26 cellular contexts compared by ENCODE assay signal in the genomic region with DNA sequence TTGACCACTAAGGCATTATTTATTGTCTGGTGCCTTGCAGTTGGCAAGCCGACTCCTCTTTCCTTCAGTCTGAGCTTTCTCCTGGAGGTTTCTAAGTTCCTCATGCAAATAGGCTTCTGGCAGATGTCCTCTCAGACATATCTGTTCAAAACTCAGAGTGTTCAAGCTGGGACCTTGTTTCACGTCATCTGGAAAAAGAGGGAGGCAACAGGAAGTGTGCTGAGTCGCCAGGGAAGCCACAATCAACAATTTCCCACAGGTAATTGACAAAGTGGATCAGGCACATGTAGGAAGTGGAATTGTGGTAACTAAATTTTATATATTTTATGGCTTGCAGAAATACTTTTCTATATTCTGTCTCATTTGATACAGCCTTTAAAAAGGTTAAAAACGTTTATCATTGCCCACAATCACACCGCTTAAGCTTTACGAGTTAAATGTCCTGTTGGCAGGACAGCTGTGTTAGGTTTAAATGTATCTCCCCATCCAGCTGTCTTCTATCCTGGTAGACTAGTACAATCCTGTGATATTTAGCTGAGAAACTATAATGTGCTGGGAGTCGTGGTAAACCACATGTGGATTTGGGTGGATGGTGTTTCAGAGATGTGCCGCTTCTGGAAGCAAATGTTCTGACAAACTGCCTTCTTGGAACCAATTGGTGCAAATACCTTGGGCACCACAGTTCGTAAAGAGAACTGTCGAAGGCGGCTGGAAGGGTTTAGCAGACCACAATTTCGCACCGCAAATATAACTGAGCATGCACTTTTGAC. TPM values are rescaled to one million over a fixed set of nuclear protein-coding genes. Genes with fewer than 3 reads are reported as not detected.
A peak's percentile ranks its signal among the peaks of the same experiment; 100 is the strongest.
DNase-seq lines count a peak whose midpoint lies in the region; ATAC-seq, FAIRE-seq and TF ChIP-seq lines count a peak whose summit lies in the region.
"Had no signal": no experiment of that assay in that cellular context is flagged by ENCODE, and none has a peak within 500 bp of the region (broad histone marks: within the 10 kb centered on the region; RNA-seq: fewer than 3 reads in every experiment).

No MANE protein-coding gene starts in this region.

- H2AFZ ChIP-seq in IMR-90 (replicated peaks; ENCODE audit: low read length, poor library complexity), result no peak overlapping the region
- H2AFZ ChIP-seq in PC-3 (ENCODE audit: low read length), result no peak overlapping the region
- H2AFZ ChIP-seq in keratinocyte (ENCODE audit: control insufficient read depth, low read length), result peak overlapping the region; percentile 3

- in situ Hi-C loops in IMR-90 (cut with MboI; ENCODE audit: low sequenced_read_pairs), result no loop called here

- H3K4me3 ChIP-seq in IMR-90 (ENCODE audit: insufficient read depth, low read depth, low read length), result no peak overlapping the region
- no peak overlapping the region for H3K4me3 ChIP-seq in PC-3 (ENCODE audit: low read length)
- H3K4me3 ChIP-seq in keratinocyte (ENCODE audit: control insufficient read depth in 2 of 3, extremely low read depth in 1 of 3, insufficient read depth in 2 of 3, low read depth in 1 of 3, low read length in 3 of 3), result no peak overlapping the region
- H3K4me3 ChIP-seq: left lung, SK-N-MC, tibial nerve had no signal

- H3K9me3 ChIP-seq in IMR-90 (ENCODE audit: control insufficient read depth, insufficient read depth, low read length), result no peaks in the 10 kb centered on the region
- H3K9me3 ChIP-seq in PC-3 (ENCODE audit: low read length), result no peaks in the 10 kb centered on the region
- no peaks in the 10 kb centered on the region for H3K9me3 ChIP-seq in keratinocyte (ENCODE audit: control insufficient read depth, low read depth, low read length)
- H3K9me3 ChIP-seq: left lung, tibial nerve had no signal

- H3K56ac ChIP-seq in IMR-90 (ENCODE audit: extremely low read depth, insufficient read depth, low read length), result no peak overlapping the region

- H3K4ac ChIP-seq in IMR-90 (ENCODE audit: low read depth, low read length), result no peak overlapping the region; the same call in 1 of the 2 replicates

- no peak for TF ChIP-seq RAD21 in IMR-90 (IDR thresholded peaks at IDR 0.05; ENCODE audit: low read length)

- WGBS in IMR-90 (ENCODE audit: extremely low coverage in 2 of 2, insufficient read length in 1 of 2), 2 experiments, result 74% methylated on average over 3 of the region's 13 CpGs; no CpG with 5 or more reads in 1 of the 2 experiments

- H3K14ac ChIP-seq in IMR-90 (replicated peaks; ENCODE audit: low read depth, low read length), result no peak overlapping the region

- H3K9me1 ChIP-seq in IMR-90 (ENCODE audit: insufficient read depth, low read length), result peaks cover 10% of the 10 kb centered on the region
- no peaks in the 10 kb centered on the region for H3K9me1 ChIP-seq in keratinocyte (ENCODE audit: control insufficient read depth, extremely low read depth, insufficient read depth, low read length)

- H3K4me1 ChIP-seq in IMR-90 (ENCODE audit: control insufficient read depth, insufficient read depth, low read length), result peaks cover 4% of the 10 kb centered on the region
- H3K4me1 ChIP-seq in PC-3 (ENCODE audit: insufficient read depth, low read length), result peaks cover 67% of the 10 kb centered on the region
- peaks cover 41% of the 10 kb centered on the region for H3K4me1 ChIP-seq in keratinocyte (ENCODE audit: control insufficient read depth, extremely low read depth, insufficient read depth, low read length)
- H3K4me1 ChIP-seq: left lung, tibial nerve had no signal

- H2BK20ac ChIP-seq in IMR-90 (ENCODE audit: low read depth, low read length), result peak overlapping the region; percentile 26; the same call in 1 of the 2 replicates

- no peak overlapping the region for H3K4me3 Mint-ChIP-seq in mesothelial cell of epicardium
- H3K4me3 Mint-ChIP-seq: activated T-cell treated with anti-CD3 and anti-CD28 coated beads, Interleukin-2, amount 50 U/mL, for 24 hours; B cell; naive thymus-derived CD8-positive, alpha-beta T cell; T-helper 17 cell had no signal

- H2BK120ac ChIP-seq in IMR-90 (ENCODE audit: low read depth, low read length), result no peak overlapping the region

- dilution Hi-C loops in IMR-90 (cut with HindIII; ENCODE audit: low sequenced_read_pairs, unreplicated experiment) (no loop called here), keratinocyte (cut with MboI; ENCODE audit: extremely low pct_ligation_motif_present, low sequenced_read_pairs) (no loop called here)

- H3K9ac ChIP-seq in IMR-90 (ENCODE audit: low read depth, low read length) (no peak overlapping the region), PC-3 (ENCODE audit: low read length) (peak overlapping the region; percentile 30), keratinocyte (ENCODE audit: control insufficient read depth, extremely low read depth, insufficient read depth, low read length) (no peak overlapping the region)

- peaks cover 12% of the 10 kb centered on the region for H3K4me1 Mint-ChIP-seq in mesothelial cell of epicardium

- no peak overlapping the region for H3K4me2 ChIP-seq in IMR-90 (ENCODE audit: low read depth, low read length)
- H3K4me2 ChIP-seq in PC-3 (ENCODE audit: low read length), result no peak overlapping the region
- H3K4me2 ChIP-seq in keratinocyte (ENCODE audit: control insufficient read depth, extremely low read depth, insufficient read depth, low read depth, low read length), result no peak overlapping the region

- H3K27ac ChIP-seq in IMR-90 (ENCODE audit: insufficient read depth, low read length) (no peak overlapping the region), PC-3 (ENCODE audit: low read length) (peak overlapping the region; percentile 62), keratinocyte (ENCODE audit: control insufficient read depth, insufficient read depth, low read length) (no peak overlapping the region)
- H3K27ac ChIP-seq: left lung, RWPE1, SK-N-MC, tibial nerve had no signal

- no peaks in the 10 kb centered on the region for H3K9me2 ChIP-seq in PC-3 (replicated peaks; ENCODE audit: low read length)

- no peak overlapping the region for H4K91ac ChIP-seq in IMR-90 (ENCODE audit: insufficient read depth, low read depth, low read length)

- H4K5ac ChIP-seq in IMR-90 (ENCODE audit: low read depth, low read length), result no peak overlapping the region

- BruUV-seq in IMR-90 (replicated peaks; lab: Mats Ljungman, UMichigan) (no TSS peak), PC-3 (replicated peaks; lab: Mats Ljungman, UMichigan) (no TSS peak)

- H4K20me1 ChIP-seq in IMR-90 (ENCODE audit: insufficient read depth, low read length) (no peaks in the 10 kb centered on the region), PC-3 (ENCODE audit: low read length) (no peaks in the 10 kb centered on the region), keratinocyte (ENCODE audit: control insufficient read depth, extremely low read depth, insufficient read depth, low read length) (no peaks in the 10 kb centered on the region)

- H3K18ac ChIP-seq in IMR-90 (ENCODE audit: low read depth, low read length), result no peak overlapping the region

- H2AK9ac ChIP-seq in IMR-90 (replicated peaks; ENCODE audit: low read depth, low read length, poor library complexity), result no peak overlapping the region

- no peak for TF ChIP-seq CTCF in IMR-90 (conservative IDR thresholded peaks at IDR 0.05; ENCODE audit: low read depth, low read length)
- no peak for TF ChIP-seq CTCF in PC-3 (conservative IDR thresholded peaks at IDR 0.05; ENCODE audit: low read depth, low read length)
- no peak for TF ChIP-seq CTCF in keratinocyte (optimal IDR thresholded peaks at IDR 0.05 in 1 of 3, IDR thresholded peaks at IDR 0.05 in 1 of 3, conservative IDR thresholded peaks at IDR 0.05 in 1 of 3; ENCODE audit: extremely low read depth in 1 of 3, insufficient read depth in 2 of 3, low read length in 3 of 3)
- no peak for TF ChIP-seq CTCF in mesothelial cell of epicardium (IDR thresholded peaks at IDR 0.05; ENCODE audit: unreplicated experiment)

- FAIRE-seq in keratinocyte (lab: Jason Lieb, UNC), result no peak
- FAIRE-seq: astrocyte had no signal

- POLR2A ChIA-PET in IMR-90 (lab: Charles Lee; ENCODE audit: unreplicated experiment) (no interaction called here), PC-3 (lab: Charles Lee; ENCODE audit: unreplicated experiment) (no interaction called here)

- H3K9me3 Mint-ChIP-seq in mesothelial cell of epicardium, result no peaks in the 10 kb centered on the region
- H3K9me3 Mint-ChIP-seq: activated T-cell treated with anti-CD3 and anti-CD28 coated beads, Interleukin-2, amount 50 U/mL, for 24 hours; naive thymus-derived CD8-positive, alpha-beta T cell had no signal

- CTCF ChIA-PET in IMR-90 (lab: Yijun Ruan, JAX), result no interaction called here
- CTCF ChIA-PET in PC-3 (lab: Charles Lee), result interaction anchor here (0.7 kb wide), 1 partner anchor 168 kb away, joined by 3 read pairs; no protein-coding TSS in a partner anchor

- H3K27me3 Mint-ChIP-seq in mesothelial cell of epicardium (ENCODE audit: low read depth), result no peaks in the 10 kb centered on the region
- H3K27me3 Mint-ChIP-seq: activated T-cell treated with anti-CD3 and anti-CD28 coated beads, Interleukin-2, amount 50 U/mL, for 24 hours; B cell; naive thymus-derived CD8-positive, alpha-beta T cell; T-helper 17 cell had no signal

- no peak overlapping the region for H3K27ac Mint-ChIP-seq in mesothelial cell of epicardium
- H3K27ac Mint-ChIP-seq: activated T-cell treated with anti-CD3 and anti-CD28 coated beads, Interleukin-2, amount 50 U/mL, for 24 hours; B cell; naive thymus-derived CD8-positive, alpha-beta T cell had no signal

- no peak overlapping the region for H2BK5ac ChIP-seq in IMR-90 (ENCODE audit: low read depth, low read length, poor library complexity, severe bottlenecking)

- no peaks in the 10 kb centered on the region for H3K79me2 ChIP-seq in PC-3 (ENCODE audit: low read length)
- H3K79me2 ChIP-seq in keratinocyte (ENCODE audit: control insufficient read depth, insufficient read depth, low read length), result no peaks in the 10 kb centered on the region

- H3K27me3 ChIP-seq in IMR-90 (ENCODE audit: control insufficient read depth, insufficient read depth, low read length) (no peaks in the 10 kb centered on the region), PC-3 (ENCODE audit: low read length) (no peaks in the 10 kb centered on the region), keratinocyte (ENCODE audit: control insufficient read depth, extremely low read depth, insufficient read depth, low read length) (no peaks in the 10 kb centered on the region)
- H3K27me3 ChIP-seq: left lung, tibial nerve had no signal

- H3K36me3 ChIP-seq in IMR-90 (ENCODE audit: control insufficient read depth, insufficient read depth, low read length) (no peaks in the 10 kb centered on the region), PC-3 (ENCODE audit: low read depth, low read length) (peaks cover 13% of the 10 kb centered on the region), keratinocyte (ENCODE audit: control insufficient read depth in 2 of 2, extremely low read depth in 1 of 2, insufficient read depth in 2 of 2, low read length in 2 of 2) (no peaks in the 10 kb centered on the region)
- H3K36me3 ChIP-seq: left lung, tibial nerve had no signal

- H2BK15ac ChIP-seq in IMR-90 (ENCODE audit: low read depth, low read length), result no peak overlapping the region; the same call in 2 of the 3 replicates

- no peak for TF ChIP-seq POLR2A in IMR-90 (IDR thresholded peaks at IDR 0.05; ENCODE audit: low read depth, low read length)

- peaks cover 12 to 30% of the 10 kb centered on the region in 2 experiments; a peak in 3 of 4 replicates for H3K79me1 ChIP-seq in IMR-90 (ENCODE audit: low read depth in 1 of 2, low read length in 2 of 2)

- H2AK5ac ChIP-seq in IMR-90 (ENCODE audit: low read depth, low read length), result peak overlapping the region; percentile 4; the same call in 1 of the 2 replicates

- intact Hi-C loops in IMR-90 (cut with micrococcal nuclease), result no loop called here
- intact Hi-C loops in PC-3 (cut with micrococcal nuclease), result no loop called here

- DNase-seq in A172 (ENCODE audit: low spot score), result peak; percentile 40
- no peak for DNase-seq in IMR-90
- peak; percentile 44 for DNase-seq in PC-3
- no peak for DNase-seq in keratinocyte (ENCODE audit: low read depth, low spot score)
- DNase-seq in mesothelial cell of epicardium (ENCODE audit: low spot score in 2 of 2, unreplicated experiment in 2 of 2), result no peak
- no peak for DNase-seq in HuH-7 (ENCODE audit: low spot score)
- no peak for DNase-seq in effector CD8-positive, alpha-beta T cell (lab: John Stamatoyannopoulos, UW)
- DNase-seq: activated CD4-positive, alpha-beta T cell treated with anti-CD3 and anti-CD28 coated beads for 4 hours; activated gamma-delta T cell treated with Interleukin-2 at 50 U/mL for 16 hours; activated T-cell treated with anti-CD3 and anti-CD28 coated beads, Interleukin-2, amount 50 U/mL, for 24 hours; DMS53; GF-D8; left lung; naive thymus-derived CD8-positive, alpha-beta T cell; NCI-H1694; occipital lobe; retina; stimulated activated CD4-positive, alpha-beta T cell treated with anti-CD3 and anti-CD28 coated beads, Interleukin-2, amount 100 ng/mL, for 24 hours; T-helper 17 cell had no signal

- H4K8ac ChIP-seq in IMR-90 (ENCODE audit: low read depth in 2 of 2, low read length in 2 of 2), result no peak overlapping the region

- peaks cover 9% of the 10 kb centered on the region for H3F3A ChIP-seq in PC-3 (ENCODE audit: low read length, unreplicated experiment)

- no peaks in the 10 kb centered on the region for H3K36me3 Mint-ChIP-seq in mesothelial cell of epicardium
- H3K36me3 Mint-ChIP-seq: naive thymus-derived CD8-positive, alpha-beta T cell had no signal

- no peak for ATAC-seq in IMR-90 (ENCODE audit: low read depth)
- ATAC-seq in PC-3, result no peak
- ATAC-seq in GM21367 (IDR thresholded peaks at IDR 0.05; ENCODE audit: unreplicated experiment), result no peak
- ATAC-seq: HCT116; naive thymus-derived CD8-positive, alpha-beta T cell; T-helper 17 cell had no signal

- no peak overlapping the region for H3K23ac ChIP-seq in IMR-90 (ENCODE audit: low read depth, low read length)

RNA-seq across cellular contexts. Expression of a gene that starts 14.8 kb away (rescaled TPM):
- 0.76 and 3.9 TPM in 2 replicates for total RNA-seq in A172 (2014; rRNA removed; shearing (Covaris generic))
- total RNA-seq in IMR-90 (2012; rRNA removed) (7.9 and 8.3 TPM in 2 replicates), PC-3 (2014; rRNA removed) (1.3 and 1.6 TPM in 2 replicates), mesothelial cell of epicardium (53.7 to 55.4 TPM (median 54.2 TPM) in 3 replicates)
- polyA plus RNA-seq in IMR-90 (2012; rRNA removed) (15.6 and 16.8 TPM in 2 replicates), keratinocyte (14.5 to 29.2 TPM (median 15.8 TPM) in 3 replicates)
- 12.1 and 13.8 TPM in 2 replicates for polyA plus RNA-seq in IMR-90 (2012; cell fraction: cytosol; rRNA removed)
- polyA plus RNA-seq in IMR-90 (2012; cell fraction: nucleus; rRNA removed; ENCODE audit: low replicate concordance), result 4.1 and 8.2 TPM in 2 replicates
- 9.2 TPM for polyA plus RNA-seq in keratinocyte (2011; ENCODE audit: low read depth)
- 14.1 and 21.0 TPM in 2 replicates for polyA plus RNA-seq in keratinocyte (2011; cell fraction: cytosol; rRNA removed)
- polyA plus RNA-seq in keratinocyte (2011; cell fraction: nucleus; rRNA removed), result 8.6 and 9.8 TPM in 2 replicates
- polyA plus RNA-seq in keratinocyte (2012; ENCODE audit: low replicate concordance), result 16.2 and 34.7 TPM in 2 replicates
- polyA minus RNA-seq in keratinocyte, result 3.4 to 4.5 TPM (median 4.2 TPM) in 3 replicates
- polyA minus RNA-seq in keratinocyte (2011; cell fraction: cytosol; rRNA and poly(A)+ RNA removed), result 6.5 TPM
- 1.4 and 4.9 TPM in 2 replicates for polyA minus RNA-seq in keratinocyte (2011; cell fraction: nucleus; rRNA and poly(A)+ RNA removed)
- total RNA-seq: B cell; naive thymus-derived CD8-positive, alpha-beta T cell had no signal
- polyA plus RNA-seq: naive thymus-derived CD8-positive, alpha-beta T cell had no signal

RNA-seq across cellular contexts. Expression of a gene that starts 41.0 kb away (rescaled TPM):
- 47.3 and 64.5 TPM in 2 replicates for total RNA-seq in A172 (2014; rRNA removed; shearing (Covaris generic))
- total RNA-seq in IMR-90 (2012; rRNA removed), result 28.6 and 29.0 TPM in 2 replicates
- polyA plus RNA-seq in IMR-90 (2012; rRNA removed), result 8.5 and 9.9 TPM in 2 replicates
- 1.3 and 1.7 TPM in 2 replicates for polyA plus RNA-seq in IMR-90 (2012; cell fraction: cytosol; rRNA removed)
- 1.3 and 5.8 TPM in 2 replicates for polyA plus RNA-seq in IMR-90 (2012; cell fraction: nucleus; rRNA removed; ENCODE audit: low replicate concordance)
- total RNA-seq in PC-3 (2014; rRNA removed), result 38.2 and 43.0 TPM in 2 replicates
- 2.0 to 11.3 TPM (median 7.5 TPM) in 3 replicates for polyA plus RNA-seq in keratinocyte
- polyA plus RNA-seq in keratinocyte (2011; ENCODE audit: low read depth), result 3.6 TPM
- polyA plus RNA-seq in keratinocyte (2011; cell fraction: cytosol; rRNA removed), result 3.2 and 4.9 TPM in 2 replicates
- polyA plus RNA-seq in keratinocyte (2011; cell fraction: nucleus; rRNA removed), result 4.1 TPM in 2 replicates
- 1.7 and 20.2 TPM in 2 replicates for polyA plus RNA-seq in keratinocyte (2012; ENCODE audit: low replicate concordance)
- polyA minus RNA-seq in keratinocyte, result 1.1 to 7.5 TPM (median 1.8 TPM) in 3 replicates
- polyA minus RNA-seq in keratinocyte (2011; cell fraction: cytosol; rRNA and poly(A)+ RNA removed), result 3.1 TPM
- polyA minus RNA-seq in keratinocyte (2011; cell fraction: nucleus; rRNA and poly(A)+ RNA removed), result 1.8 and 4.8 TPM in 2 replicates
- total RNA-seq in mesothelial cell of epicardium, result 22.2 to 28.1 TPM (median 24.4 TPM) in 3 replicates

Comparison
In these comparisons a context has a peak if more than half of its experiments do, and no peak if none do; other contexts are left out.
1. DNase-seq: peak in A172 (single experiment) and PC-3 (single experiment); none in IMR-90 (single experiment), keratinocyte (single experiment), mesothelial cell of epicardium (0 of 2), HuH-7 (single experiment) and effector CD8-positive, alpha-beta T cell (single experiment).